23 cellular contexts compared by ENCODE assay signal in the genomic region with DNA sequence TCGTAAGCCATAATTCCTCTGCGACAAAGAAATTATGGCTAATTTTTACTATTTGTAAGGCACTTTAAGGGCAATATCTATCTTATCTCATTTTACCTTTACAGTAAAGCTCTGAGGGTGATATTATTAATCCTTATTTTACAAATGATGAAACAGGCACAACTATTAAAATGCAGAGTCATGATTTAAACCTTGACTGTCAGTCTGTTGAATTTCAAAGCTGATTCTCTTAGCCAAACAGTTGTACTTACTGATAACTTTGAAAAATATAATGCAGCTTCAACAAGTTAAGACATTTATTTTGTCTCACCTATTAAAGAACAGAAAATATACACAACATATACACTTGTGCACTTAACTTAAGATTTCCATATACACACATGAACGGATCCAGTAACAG.
"Had no signal": no experiment of that assay in that cellular context is flagged by ENCODE, and none has a peak within 500 bp of the region (broad histone marks: within the 10 kb centered on the region; RNA-seq: fewer than 3 reads in every experiment).

No MANE protein-coding gene starts in this region.

- H3K79me2 ChIP-seq: hepatocyte had no signal

- DNase-seq: dermis blood vessel endothelial cell; dorsolateral prefrontal cortex; effector CD4-positive, alpha-beta T cell; effector memory CD4-positive, alpha-beta T cell; foreskin keratinocyte; heart left ventricle; hypothalamus; immature natural killer cell; left cardiac atrium; left lung; left ventricle myocardium superior; lower lobe of right lung; mesenchymal stem cell; mucosa of descending colon; naive B cell had no signal

- H3K36me3 ChIP-seq: esophagus muscularis mucosa, gastroesophageal sphincter, heart left ventricle, left lung, lower lobe of right lung had no signal

- ATAC-seq: foreskin keratinocyte, gastroesophageal sphincter, heart left ventricle, left cardiac atrium, left lung, left ventricle myocardium superior, lower lobe of right lung, mucosa of descending colon had no signal

- FAIRE-seq: endothelial cell of umbilical vein, frontal cortex, keratinocyte had no signal

- H3K4me1 Mint-ChIP-seq: immature natural killer cell, mesothelial cell of epicardium, naive B cell had no signal

- H3K4me1 ChIP-seq: esophagus muscularis mucosa, foreskin keratinocyte, gastroesophageal sphincter, heart left ventricle, left lung, lower lobe of right lung had no signal

- H2AFZ ChIP-seq: hepatocyte had no signal

- H3K27me3 ChIP-seq: esophagus muscularis mucosa, foreskin keratinocyte, gastroesophageal sphincter, hepatocyte, left lung had no signal

- H3K27ac Mint-ChIP-seq: immature natural killer cell, mesothelial cell of epicardium, naive B cell had no signal

- H3K4me2 ChIP-seq: hepatocyte had no signal

- H3K36me3 Mint-ChIP-seq: immature natural killer cell, mesothelial cell of epicardium, naive B cell had no signal

- H3K9me3 ChIP-seq: esophagus muscularis mucosa, gastroesophageal sphincter, heart left ventricle, lower lobe of right lung, mucosa of descending colon had no signal

- H3K4me3 ChIP-seq: coronary artery, dorsolateral prefrontal cortex, esophagus muscularis mucosa, gastroesophageal sphincter, heart left ventricle, hepatocyte, left lung, lower lobe of right lung, mucosa of descending colon had no signal

- H3K4me3 Mint-ChIP-seq: immature natural killer cell, mesothelial cell of epicardium, naive B cell had no signal

- H3K27ac ChIP-seq: coronary artery, dorsolateral prefrontal cortex, esophagus muscularis mucosa, foreskin keratinocyte, gastroesophageal sphincter, heart left ventricle, hepatocyte, left lung, lower lobe of right lung had no signal
